ENCODE assay signal across 8 cellular contexts in the genomic region with DNA sequence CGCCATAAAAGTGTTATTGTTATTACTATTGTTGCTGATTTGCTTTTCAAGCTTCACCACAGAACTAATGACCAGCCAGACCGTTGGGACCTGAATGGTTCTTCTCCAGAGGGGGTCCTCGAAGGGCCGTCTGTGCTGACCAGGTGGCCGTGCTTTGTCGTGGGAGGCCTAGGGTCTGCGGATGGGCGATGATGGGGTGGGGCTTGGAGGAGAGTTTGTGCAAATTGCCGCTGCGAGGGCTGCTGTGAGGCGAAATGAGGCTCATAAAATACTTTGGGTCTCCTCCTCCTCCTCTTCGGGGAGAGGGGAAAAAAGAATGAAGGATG.
DNase-seq lines count a peak whose midpoint lies in the region; ATAC-seq and TF ChIP-seq lines count a peak whose summit lies in the region.

No MANE protein-coding gene starts in this region.

- CTCF ChIA-PET in AG04449 (lab: Yijun Ruan, JAX) = interaction anchor here (0.6 kb wide), 1 partner anchor 46 kb away, joined by 3 read pairs; no protein-coding TSS in a partner anchor

- peaks cover 25% of the 10 kb centered on the region for H3K4me1 ChIP-seq in RWPE2 (ENCODE audit: insufficient read depth, poor library complexity, severe bottlenecking)

- no peaks in the 10 kb centered on the region for H3K27me3 ChIP-seq in RWPE2 (ENCODE audit: insufficient read depth, poor library complexity, severe bottlenecking)

- H3K36me3 ChIP-seq in RWPE2 (ENCODE audit: low read depth) = peaks cover 29% of the 10 kb centered on the region

- peak overlapping the region; percentile 83 for H3K4me3 ChIP-seq in AG04449 (ENCODE audit: low read depth, low read length)
- peak overlapping the region; percentile 39 for H3K4me3 ChIP-seq in RWPE2 (ENCODE audit: severe bottlenecking)
- H3K4me3 ChIP-seq in fibroblast of mammary gland (ENCODE audit: control insufficient read depth, low read depth, low read length) = peak overlapping the region; percentile 85
- peak overlapping the region; percentile 56 to 91 (median 81) for H3K4me3 ChIP-seq in skin epidermis

- POLR2A ChIA-PET in AG04449 (lab: Yijun Ruan, JAX) = no interaction called here

- ATAC-seq in GM21447 (IDR thresholded peaks at IDR 0.05; ENCODE audit: unreplicated experiment) (peak; percentile 8), RWPE2 (ENCODE audit: low read depth) (no peak), GM21526 (IDR thresholded peaks at IDR 0.05; ENCODE audit: low FRiP score, unreplicated experiment) (no peak)

- H3K9me3 ChIP-seq in RWPE2 (ENCODE audit: severe bottlenecking) = no peaks in the 10 kb centered on the region

- DNase-seq in AG04449 (ENCODE audit: low read depth, low spot score) (no peak), RWPE2 (ENCODE audit: low spot score) (no peak), fibroblast of mammary gland (ENCODE audit: low read depth) (no peak), COLO668 (lab: John Stamatoyannopoulos, UW; ENCODE audit: unreplicated experiment) (no peak), NCI-H2107 treated with DMSO at 0.1 percent for 48 hours (lab: John Stamatoyannopoulos, UW; ENCODE audit: unreplicated experiment) (no peak)

- TF ChIP-seq CTCF in AG04449 (IDR thresholded peaks at IDR 0.05; ENCODE audit: insufficient read depth, low read length, missing control alignments) (no peak), RWPE2 (IDR thresholded peaks at IDR 0.05; ENCODE audit: poor library complexity, severe bottlenecking) (no peak), fibroblast of mammary gland (conservative IDR thresholded peaks at IDR 0.05; ENCODE audit: control insufficient read depth, insufficient read depth, low read depth, low read length) (no peak)

- H3K27ac ChIP-seq in RWPE2 (ENCODE audit: poor library complexity, severe bottlenecking) (peak overlapping the region; percentile 82), skin epidermis (peak overlapping the region; percentile 2 to 100 (median 93))
